ENCODE assay signal across 16 cellular contexts in genomic region chr20:11810316-11811130, GRCh38.
DNase-seq lines count a peak whose midpoint lies in the region; ATAC-seq, FAIRE-seq and TF ChIP-seq lines count a peak whose summit lies in the region.
"Had no signal": no experiment of that assay in that cellular context is flagged by ENCODE, and none has a peak within 500 bp of the region (broad histone marks: within the 10 kb centered on the region; RNA-seq: fewer than 3 reads in every experiment).

No MANE protein-coding gene starts in this region.

- ATAC-seq in GM19452 (IDR thresholded peaks at IDR 0.05; ENCODE audit: unreplicated experiment) = no peak
- no peak for ATAC-seq in activated naive CD8-positive, alpha-beta T cell treated with anti-CD3 and anti-CD28 coated beads, Interleukin-2, amount 50 U/mL, for 24 hours
- ATAC-seq in GM19463 (IDR thresholded peaks at IDR 0.05; ENCODE audit: unreplicated experiment) = no peak
- ATAC-seq: stimulated activated naive B cell treated with anti-CD40 and anti-IgM and Interleukin-4, amounts not matched to agents 10 μg/mL and 1 μg/mL and 100 μg/mL, for 72 hours had no signal

- peak; percentile 91 for FAIRE-seq in H54 (lab: Jason Lieb, UNC)

- no peaks in the 10 kb centered on the region for H3K4me1 Mint-ChIP-seq in activated naive CD8-positive, alpha-beta T cell treated with anti-CD3 and anti-CD28 coated beads, Interleukin-2, amount 50 U/mL, for 24 hours
- H3K4me1 Mint-ChIP-seq: B cell; stimulated activated naive B cell treated with anti-CD40 and anti-IgM and Interleukin-4, amounts not matched to agents 10 μg/mL and 1 μg/mL and 100 μg/mL, for 72 hours had no signal

- no peak for TF ChIP-seq CTCF in fibroblast of mammary gland (conservative IDR thresholded peaks at IDR 0.05; ENCODE audit: control insufficient read depth, insufficient read depth, low read depth, low read length)

- H3K36me3 Mint-ChIP-seq in activated naive CD8-positive, alpha-beta T cell treated with anti-CD3 and anti-CD28 coated beads, Interleukin-2, amount 50 U/mL, for 24 hours (ENCODE audit: low read depth) = no peaks in the 10 kb centered on the region
- H3K36me3 Mint-ChIP-seq: stimulated activated naive B cell treated with anti-CD40 and anti-IgM and Interleukin-4, amounts not matched to agents 10 μg/mL and 1 μg/mL and 100 μg/mL, for 72 hours had no signal

- H3K4me3 Mint-ChIP-seq in activated naive CD8-positive, alpha-beta T cell treated with anti-CD3 and anti-CD28 coated beads, Interleukin-2, amount 50 U/mL, for 24 hours = no peak overlapping the region
- H3K4me3 Mint-ChIP-seq: B cell; stimulated activated naive B cell treated with anti-CD40 and anti-IgM and Interleukin-4, amounts not matched to agents 10 μg/mL and 1 μg/mL and 100 μg/mL, for 72 hours had no signal

- H3K9me3 Mint-ChIP-seq in activated naive CD8-positive, alpha-beta T cell treated with anti-CD3 and anti-CD28 coated beads, Interleukin-2, amount 50 U/mL, for 24 hours = no peaks in the 10 kb centered on the region
- H3K9me3 Mint-ChIP-seq: stimulated activated naive B cell treated with anti-CD40 and anti-IgM and Interleukin-4, amounts not matched to agents 10 μg/mL and 1 μg/mL and 100 μg/mL, for 72 hours had no signal

- no peaks in the 10 kb centered on the region for H3K27me3 Mint-ChIP-seq in activated naive CD8-positive, alpha-beta T cell treated with anti-CD3 and anti-CD28 coated beads, Interleukin-2, amount 50 U/mL, for 24 hours
- H3K27me3 Mint-ChIP-seq: B cell; stimulated activated naive B cell treated with anti-CD40 and anti-IgM and Interleukin-4, amounts not matched to agents 10 μg/mL and 1 μg/mL and 100 μg/mL, for 72 hours had no signal

- DNase-seq in A172 (ENCODE audit: low spot score) (peak; percentile 81), H54 (ENCODE audit: insufficient read length, low spot score) (peak; percentile 10), RKO (ENCODE audit: low spot score) (peak; percentile 26), fibroblast of mammary gland (ENCODE audit: low read depth) (peak; percentile 79), NCI-H524 treated with DMSO at 0.1 percent for 48 hours (lab: John Stamatoyannopoulos, UW) (no peak)
- DNase-seq in activated naive CD8-positive, alpha-beta T cell treated with anti-CD3 and anti-CD28 coated beads, Interleukin-2, amount 50 U/mL, for 24 hours = no peak
- DNase-seq: amygdala; effector memory CD4-positive, alpha-beta T cell; NCI-H2107; stimulated activated CD4-positive, alpha-beta T cell treated with anti-CD3 and anti-CD28 coated beads, Interleukin-2, amount 100 ng/mL, for 24 hours; stimulated activated naive B cell treated with anti-CD40 and anti-IgM and Interleukin-4, amounts not matched to agents 10 μg/mL and 1 μg/mL and 100 μg/mL, for 72 hours; WERI-Rb-1 had no signal

- no peak overlapping the region for H3K27ac Mint-ChIP-seq in activated naive CD8-positive, alpha-beta T cell treated with anti-CD3 and anti-CD28 coated beads, Interleukin-2, amount 50 U/mL, for 24 hours
- H3K27ac Mint-ChIP-seq: B cell; stimulated activated naive B cell treated with anti-CD40 and anti-IgM and Interleukin-4, amounts not matched to agents 10 μg/mL and 1 μg/mL and 100 μg/mL, for 72 hours had no signal

- no peak for TF ChIP-seq POLR2A in H54 (IDR thresholded peaks at IDR 0.05; ENCODE audit: low read depth, low read length)

- no peak overlapping the region for H3K4me3 ChIP-seq in fibroblast of mammary gland (ENCODE audit: control insufficient read depth, low read depth, low read length)
- H3K4me3 ChIP-seq: prostate gland had no signal

Comparison
In these comparisons a context has a peak if more than half of its experiments do, and no peak if none do; other contexts are left out.
1. DNase-seq: peak in A172 (single experiment), H54 (single experiment), RKO (single experiment) and fibroblast of mammary gland (single experiment); none in activated naive CD8-positive, alpha-beta T cell treated with anti-CD3 and anti-CD28 coated beads, Interleukin-2, amount 50 U/mL, for 24 hours (single experiment) and NCI-H524 treated with DMSO at 0.1 percent for 48 hours (single experiment).